In genomic region chr18:7470503-7470902, GRCh38 we compare ENCODE assay signal across 27 cellular contexts.
"Had no signal": no experiment of that assay in that cellular context is flagged by ENCODE, and none has a peak within 500 bp of the region (broad histone marks: within the 10 kb centered on the region; RNA-seq: fewer than 3 reads in every experiment).

No MANE protein-coding gene starts in this region.

- H3K27ac ChIP-seq: neural progenitor cell, ovary, parathyroid adenoma, psoas muscle, skin epidermis, spleen, suprapubic skin, testis, tibial artery, transverse colon, upper lobe of right lung, uterus had no signal

- H3K27me3 ChIP-seq: neural progenitor cell, ovary, spleen, suprapubic skin, testis, tibial artery, transverse colon, upper lobe of right lung, uterus had no signal

- ATAC-seq: natural killer cell; right cardiac atrium; sciatic nerve; stimulated activated memory B cell treated with anti-CD40 and anti-IgM and Interleukin-4, amounts not matched to agents 10 μg/mL and 1 μg/mL and 100 μg/mL, for 72 hours; stimulated activated naive CD8-positive, alpha-beta T cell treated with anti-CD3 and anti-CD28 coated beads, Interleukin-15, amount 100 ng/mL, for 72 hours; stimulated activated naive CD8-positive, alpha-beta T cell treated with anti-CD3 and anti-CD28 coated beads, Interleukin-15, Interleukin-2, amounts not matched to agents 100 U/mL and 50 U/mL, for 24 hours; upper lobe of right lung had no signal

- H3K36me3 ChIP-seq: neural progenitor cell, ovary, spleen, suprapubic skin, tibial artery, transverse colon, upper lobe of right lung, uterus had no signal

- H3K4me1 ChIP-seq: neural progenitor cell, parathyroid adenoma, suprapubic skin, testis, tibial artery, transverse colon, upper lobe of right lung, uterus had no signal

- H3K9me3 ChIP-seq: ovary, psoas muscle, spleen, suprapubic skin, testis, tibial artery, transverse colon, upper lobe of right lung, uterus had no signal

- DNase-seq: natural killer cell; occipital lobe; ovary; psoas muscle; right cardiac atrium; spleen; stimulated activated CD4-positive, alpha-beta T cell treated with anti-CD3 and anti-CD28 coated beads, Interleukin-12 subunit alpha, Interleukin-12 subunit beta, amount 100 ng/mL, for 4 hours; stimulated activated CD4-positive, alpha-beta T cell treated with anti-CD3 and anti-CD28 coated beads, Interleukin-1b, Interleukin-23, amount 100 ng/mL, for 48 hours; stimulated activated CD4-positive, alpha-beta T cell treated with anti-CD3 and anti-CD28 coated beads, Interleukin-4, amount 100 ng/mL, for 1 hour; stimulated activated CD4-positive, alpha-beta T cell treated with anti-CD3 and anti-CD28 coated beads, Interleukin-4, amount 100 ng/mL, for 4 hours; stimulated activated CD8-positive, alpha-beta memory T cell treated with anti-CD3 and anti-CD28 coated beads, Interleukin-4, amount 100 ng/mL, for 48 hours; stimulated activated naive CD4-positive, alpha-beta T cell; stimulated activated naive CD8-positive, alpha-beta T cell treated with anti-CD3 and anti-CD28 coated beads, Interleukin-15, amount 100 ng/mL, for 72 hours; stimulated activated naive CD8-positive, alpha-beta T cell treated with anti-CD3 and anti-CD28 coated beads, Interleukin-15, Interleukin-2, amounts not matched to agents 100 U/mL and 50 U/mL, for 24 hours; substantia nigra; testis; tibial artery; transverse colon; upper lobe of right lung; uterus had no signal

- H3K4me3 ChIP-seq: neural progenitor cell, ovary, psoas muscle, skin epidermis, smooth muscle cell, spleen, suprapubic skin, testis, tibial artery, transverse colon, upper lobe of right lung, uterus had no signal
